ENCODE assay signal across 9 cellular contexts in the genomic region with DNA sequence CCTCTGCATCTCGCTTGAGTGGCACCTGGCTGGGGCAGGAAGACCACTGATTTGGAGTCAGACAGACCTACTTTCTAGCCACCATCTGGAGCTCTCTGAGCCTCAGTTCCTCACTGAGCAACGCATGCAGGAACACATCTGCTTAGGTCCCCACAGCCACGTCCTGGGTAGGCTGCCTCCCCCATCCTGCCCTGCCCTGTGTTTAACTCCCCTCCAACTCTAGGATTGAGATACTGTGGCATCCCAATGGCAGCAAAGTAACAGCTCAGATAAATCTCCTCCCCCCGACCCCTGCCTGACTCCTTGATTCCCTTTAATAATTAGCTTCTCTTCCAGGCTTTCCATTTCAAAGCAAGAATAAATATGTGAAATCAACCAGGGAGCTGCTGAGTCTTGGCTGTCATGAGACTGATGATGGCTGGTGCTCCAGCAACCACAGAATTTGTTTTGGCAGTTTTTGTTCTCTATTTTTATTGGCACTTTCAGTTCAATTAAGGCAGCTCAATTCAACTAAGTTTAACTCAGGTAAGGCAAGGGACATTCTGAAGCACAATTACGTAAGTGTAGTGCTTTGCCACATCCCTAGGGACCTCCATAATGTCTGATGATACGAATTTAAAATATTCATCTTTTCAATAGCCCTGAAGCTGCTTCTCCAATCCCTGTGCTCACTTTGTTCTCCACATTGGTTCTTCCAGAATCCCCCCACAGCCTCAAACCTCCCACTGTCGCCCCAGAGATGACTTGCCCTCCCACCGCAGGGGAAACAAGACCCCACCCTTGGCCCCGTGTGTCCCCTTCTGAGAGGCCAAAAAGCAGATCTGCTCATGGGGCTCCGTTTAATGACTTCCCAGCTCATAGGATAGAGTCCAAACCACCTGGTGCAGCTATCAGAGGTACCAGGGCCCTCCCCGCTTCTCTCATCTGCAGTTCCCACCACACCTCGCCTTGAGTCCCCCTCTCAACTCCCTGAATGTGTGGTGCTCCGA.
DNase-seq lines count a peak whose midpoint lies in the region; ATAC-seq lines count a peak whose summit lies in the region.
"Had no signal": no experiment of that assay in that cellular context is flagged by ENCODE, and none has a peak within 500 bp of the region (broad histone marks: within the 10 kb centered on the region; RNA-seq: fewer than 3 reads in every experiment).

No MANE protein-coding gene starts in this region.

- peak; percentile 86 for DNase-seq in germinal center (ENCODE audit: low spot score)
- no peak for DNase-seq in stimulated activated CD4-positive, alpha-beta T cell treated with anti-CD3 and anti-CD28 coated beads, Interleukin-2, amount 100 ng/mL, for 48 hours
- no peak for DNase-seq in iPS-NIHi11 (ENCODE audit: low spot score)
- no peak for DNase-seq in NCI-H146 (lab: John Stamatoyannopoulos, UW)
- DNase-seq in AG20443 (ENCODE audit: low spot score), result no peak
- DNase-seq: NCI-H524 treated with DMSO at 0.1 percent for 48 hours had no signal

- ATAC-seq in GM18498 (IDR thresholded peaks at IDR 0.05; ENCODE audit: unreplicated experiment) (peak; percentile 76), GM21367 (IDR thresholded peaks at IDR 0.05; ENCODE audit: unreplicated experiment) (peak; percentile 59), HG03354 (IDR thresholded peaks at IDR 0.05; ENCODE audit: poor library complexity, severe bottlenecking, unreplicated experiment) (peak; percentile 79)
